8 cellular contexts compared by ENCODE assay signal in the genomic region with DNA sequence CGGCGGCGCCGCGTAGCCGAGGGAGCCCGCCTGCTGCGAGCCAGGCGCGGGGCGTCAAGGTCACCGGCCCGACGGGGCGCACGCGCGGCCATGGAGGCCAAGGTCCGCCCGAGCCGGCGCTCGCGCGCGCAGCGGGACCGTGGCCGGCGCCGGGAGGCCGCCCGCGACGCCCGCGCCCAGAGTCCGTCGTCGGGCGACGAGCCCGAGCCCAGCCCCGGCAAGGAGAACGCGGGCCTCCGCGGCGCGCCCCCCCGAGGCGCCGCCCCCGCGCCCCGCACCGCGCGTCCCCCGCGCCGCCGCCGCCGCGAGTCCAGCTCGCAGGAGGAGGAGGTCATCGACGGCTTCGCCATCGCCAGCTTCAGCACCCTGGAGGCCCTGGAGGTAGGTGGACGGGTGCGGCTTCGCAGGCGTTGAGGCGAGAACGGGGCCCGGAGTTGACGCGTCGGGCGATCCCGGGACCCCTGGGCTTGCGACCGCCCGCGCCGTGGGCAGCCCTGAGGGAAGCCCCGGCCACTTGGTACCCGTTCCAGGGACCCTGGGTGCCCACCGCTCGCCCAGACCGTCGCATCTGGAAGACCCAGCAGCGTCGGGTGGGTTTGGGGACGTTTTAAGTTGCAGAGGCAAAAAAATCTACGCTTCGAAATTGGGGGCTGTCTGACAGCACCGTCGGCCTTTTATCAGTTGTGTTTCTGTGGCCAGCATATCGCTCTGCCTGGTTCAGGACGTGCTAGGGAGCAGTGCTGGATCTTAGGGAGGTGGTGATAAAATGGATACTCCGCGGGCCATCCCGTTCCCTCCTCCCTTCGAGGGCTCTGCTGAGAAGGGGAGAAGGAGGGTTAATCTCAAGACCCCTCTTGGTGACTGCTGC. TPM values are rescaled to one million over a fixed set of nuclear protein-coding genes. Genes with fewer than 3 reads are reported as not detected.
DNase-seq lines count a peak whose midpoint lies in the region; ATAC-seq and TF ChIP-seq lines count a peak whose summit lies in the region.

No MANE protein-coding gene starts in this region.

- no peaks in the 10 kb centered on the region for H3K36me3 ChIP-seq in cardiac muscle cell
- peaks cover 10% of the 10 kb centered on the region for H3K36me3 ChIP-seq in MG63
- no peaks in the 10 kb centered on the region for H3K36me3 ChIP-seq in muscle layer of colon (ENCODE audit: insufficient read depth, low read length)

- H3K4me3 ChIP-seq in cardiac muscle cell = peak overlapping the region; percentile 40
- peak overlapping the region; percentile 84 for H3K4me3 ChIP-seq in MG63
- H3K4me3 ChIP-seq in muscle layer of colon (ENCODE audit: low read depth in 1 of 2, low read length in 2 of 2) = peak overlapping the region; percentile 70 to 83

- H3K27me3 Mint-ChIP-seq in dendritic cell treated with granulocyte-macrophage colony-stimulating factor and Interleukin-4, amounts not matched to agents 40 ng/mL and 50 ng/mL, for 4 days = peaks cover 3% of the 10 kb centered on the region

- H3K27me3 ChIP-seq in cardiac muscle cell = peaks cover 38% of the 10 kb centered on the region
- no peaks in the 10 kb centered on the region for H3K27me3 ChIP-seq in MG63
- no peaks in the 10 kb centered on the region for H3K27me3 ChIP-seq in muscle layer of colon (ENCODE audit: control insufficient read depth in 1 of 2, insufficient read depth in 2 of 2, low read length in 2 of 2)

- no peak for ATAC-seq in Right ventricle myocardium superior (ENCODE audit: poor library complexity)

- no peak for TF ChIP-seq CTCF in cardiac muscle cell (IDR thresholded peaks at IDR 0.05; ENCODE audit: low read depth, low read length)

- peak overlapping the region; percentile 49 for H3K9ac ChIP-seq in muscle layer of colon (ENCODE audit: low read length)

- intact Hi-C loops in Right ventricle myocardium superior (cut with DNase I) = no loop called here
- intact Hi-C loops in dendritic cell treated with granulocyte-macrophage colony-stimulating factor and Interleukin-4, amounts not matched to agents 40 ng/mL and 50 ng/mL, for 4 days (cut with micrococcal nuclease) = loop anchor here (1.0 kb wide), 1 partner anchor 15 kb away; no protein-coding TSS in a partner anchor

- peak overlapping the region; percentile 47 for H3K27ac Mint-ChIP-seq in dendritic cell treated with granulocyte-macrophage colony-stimulating factor and Interleukin-4, amounts not matched to agents 40 ng/mL and 50 ng/mL, for 4 days

- H3K4me3 Mint-ChIP-seq in dendritic cell treated with granulocyte-macrophage colony-stimulating factor and Interleukin-4, amounts not matched to agents 40 ng/mL and 50 ng/mL, for 4 days = peak overlapping the region; percentile 80

- H3K9me3 ChIP-seq in cardiac muscle cell (ENCODE audit: low read depth) (no peaks in the 10 kb centered on the region), MG63 (no peaks in the 10 kb centered on the region), muscle layer of colon (ENCODE audit: low read length) (no peaks in the 10 kb centered on the region)

- H3K4me1 ChIP-seq in cardiac muscle cell (ENCODE audit: low read depth) (peaks cover 11% of the 10 kb centered on the region), muscle layer of colon (ENCODE audit: insufficient read depth, low read length) (peaks cover 48% of the 10 kb centered on the region)

- peaks cover 81% of the 10 kb centered on the region for H3K4me1 Mint-ChIP-seq in dendritic cell treated with granulocyte-macrophage colony-stimulating factor and Interleukin-4, amounts not matched to agents 40 ng/mL and 50 ng/mL, for 4 days (ENCODE audit: low read depth)

- no peaks in the 10 kb centered on the region for H3K9me3 Mint-ChIP-seq in dendritic cell treated with granulocyte-macrophage colony-stimulating factor and Interleukin-4, amounts not matched to agents 40 ng/mL and 50 ng/mL, for 4 days

- H3K36me3 Mint-ChIP-seq in dendritic cell treated with granulocyte-macrophage colony-stimulating factor and Interleukin-4, amounts not matched to agents 40 ng/mL and 50 ng/mL, for 4 days (ENCODE audit: low read depth) = peaks cover 39% of the 10 kb centered on the region

- DNase-seq in cardiac muscle cell (ENCODE audit: low read depth in 1 of 2, low spot score in 1 of 2) (peak; percentile 40 to 58), Right ventricle myocardium superior (no peak), MG63 (peak; percentile 43), NCI-H2081 treated with DMSO at 0.1 percent for 48 hours (lab: John Stamatoyannopoulos, UW) (no peak), NCI-H524 (lab: John Stamatoyannopoulos, UW) (no peak), Kasumi-1 (lab: John Stamatoyannopoulos, UW) (no peak)

- H3K27ac ChIP-seq in cardiac muscle cell (no peak overlapping the region), muscle layer of colon (ENCODE audit: low read depth, low read length) (peak overlapping the region; percentile 42)

RNA-seq across cellular contexts. Expression of a gene that starts 0.8 kb away (rescaled TPM):
- total RNA-seq in cardiac muscle cell = 19.9 and 37.3 TPM in 2 replicates
- 45.0 and 52.9 TPM in 2 replicates for polyA plus RNA-seq in cardiac muscle cell
- total RNA-seq in Right ventricle myocardium superior = 58.6 TPM
- 10.7 and 12.7 TPM in 2 replicates for total RNA-seq in MG63 (2014; rRNA removed; shearing (Covaris generic); ENCODE audit: low replicate concordance)

Comparison
In these comparisons a context has a peak if more than half of its experiments do, and no peak if none do; other contexts are left out.
1. DNase-seq: peak in cardiac muscle cell (2 of 2) and MG63 (single experiment); none in Right ventricle myocardium superior (single experiment), NCI-H2081 treated with DMSO at 0.1 percent for 48 hours (single experiment), NCI-H524 (0 of 2) and Kasumi-1 (0 of 2).
2. Peak in every context shown above with its lines, with median percentiles within 50 percentile points of each other: H3K4me3 ChIP-seq.